Comparison of ENCODE assay signal across 13 cellular contexts in genomic region chr5:122126177-122126701, GRCh38.
A peak's percentile ranks its signal among the peaks of the same experiment; 100 is the strongest.
DNase-seq lines count a peak whose midpoint lies in the region; FAIRE-seq and TF ChIP-seq lines count a peak whose summit lies in the region.
"Had no signal": no experiment of that assay in that cellular context is flagged by ENCODE, and none has a peak within 500 bp of the region (broad histone marks: within the 10 kb centered on the region; RNA-seq: fewer than 3 reads in every experiment).

No MANE protein-coding gene starts in this region.

- FAIRE-seq in HTR-8/SVneo (lab: Jason Lieb, UNC), result no peak
- no peak for FAIRE-seq in urothelium cell line (lab: Jason Lieb, UNC)
- FAIRE-seq: HepG2, TTC549 had no signal

- TF ChIP-seq CTCF in astrocyte of the spinal cord (IDR thresholded peaks at IDR 0.05; ENCODE audit: low read depth, low read length), result no peak
- TF ChIP-seq CTCF in GM13977 (IDR thresholded peaks at IDR 0.05; ENCODE audit: extremely low read depth, insufficient read depth, missing control alignments), result no peak

- DNase-seq in HTR-8/SVneo (ENCODE audit: insufficient read length, low spot score) (peak; percentile 2), astrocyte of the spinal cord (ENCODE audit: low read depth, low spot score) (peak; percentile 81), left kidney (ENCODE audit: low read depth, low spot score) (peak; percentile 33), urothelium cell line (ENCODE audit: low spot score) (peak; percentile 13), GM13977 (ENCODE audit: low spot score) (no peak), 8988T (no peak)
- DNase-seq in activated effector memory CD4-positive, alpha-beta T cell treated with Interleukin-2 at 50 U/mL for 16 hours, result no peak
- DNase-seq: activated T-cell treated with anti-CD3 and anti-CD28 coated beads for 4 hours, PC-3, psoas muscle had no signal

- in situ Hi-C loops in astrocyte of the spinal cord (cut with HindIII; ENCODE audit: low sequenced_read_pairs) (no loop called here), GM13977 (cut with MboI; ENCODE audit: low pct_unique_long_range_greater_than_20kb, low sequenced_read_pairs, unreplicated experiment) (no loop called here)

- no peak overlapping the region for H3K4me3 ChIP-seq in astrocyte of the spinal cord (ENCODE audit: low read depth, low read length)
- H3K4me3 ChIP-seq: breast epithelium, psoas muscle had no signal

Comparison
In these comparisons a context has a peak if more than half of its experiments do, and no peak if none do; other contexts are left out.
1. DNase-seq: peak in HTR-8/SVneo (single experiment), astrocyte of the spinal cord (single experiment), left kidney (single experiment) and urothelium cell line (single experiment); none in GM13977 (single experiment), activated effector memory CD4-positive, alpha-beta T cell treated with Interleukin-2 at 50 U/mL for 16 hours (single experiment) and 8988T (single experiment).